In the genomic region with DNA sequence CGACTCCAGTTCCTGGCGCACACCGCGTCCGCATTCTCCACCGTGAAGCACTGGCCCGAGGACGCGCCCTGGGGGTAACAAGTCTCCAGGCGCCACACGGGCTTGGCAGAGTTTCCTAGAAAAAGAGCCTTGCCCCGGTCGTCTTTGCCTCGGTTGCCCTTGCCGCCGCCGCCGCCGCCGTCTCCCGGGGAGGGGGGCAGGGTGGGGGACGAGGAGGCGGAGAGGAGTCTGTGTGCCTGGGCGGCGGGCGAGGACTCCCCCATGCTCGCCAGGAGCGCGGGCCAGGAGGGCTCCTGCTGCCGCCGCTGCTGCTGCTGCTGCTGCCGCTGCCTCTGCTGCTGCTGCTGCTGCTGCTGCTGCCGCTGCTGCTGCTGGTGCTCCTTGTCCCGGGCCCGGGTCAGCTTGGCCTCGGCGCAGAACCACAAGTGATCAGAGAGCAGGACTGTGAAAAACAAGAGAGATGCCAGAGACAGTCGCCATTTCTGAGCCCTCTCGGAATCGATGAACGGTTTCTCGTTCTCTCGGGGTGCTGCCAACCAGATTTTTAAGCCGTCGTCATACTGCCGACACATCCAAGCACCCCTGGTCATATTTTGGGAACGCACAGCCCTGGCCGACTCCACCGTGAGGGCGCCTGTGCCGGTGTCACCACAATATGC, we compare ENCODE assay signal across 9 cellular contexts.
DNase-seq lines count a peak whose midpoint lies in the region; ATAC-seq and TF ChIP-seq lines count a peak whose summit lies in the region.
"Had no signal": no experiment of that assay in that cellular context is flagged by ENCODE, and none has a peak within 500 bp of the region (broad histone marks: within the 10 kb centered on the region; RNA-seq: fewer than 3 reads in every experiment).

No MANE protein-coding gene starts in this region.

- no peaks in the 10 kb centered on the region for H3K79me2 ChIP-seq in hepatocyte
- peaks cover 3% of the 10 kb centered on the region for H3K79me2 ChIP-seq in smooth muscle cell (ENCODE audit: low read depth)

- H3K4me1 ChIP-seq in hepatocyte (ENCODE audit: insufficient read depth) = no peaks in the 10 kb centered on the region
- peaks cover 8% of the 10 kb centered on the region for H3K4me1 ChIP-seq in smooth muscle cell (ENCODE audit: low read depth)

- WGBS in hepatocyte (ENCODE audit: low lambda C conversion rate, missing lambda C conversion rate) = under 1% methylated on average over 39 of the region's 51 CpGs
- 3% methylated on average over 33 of the region's 51 CpGs for WGBS in smooth muscle cell (ENCODE audit: low lambda C conversion rate)

- H2AFZ ChIP-seq in hepatocyte (peak overlapping the region; percentile 49), smooth muscle cell (ENCODE audit: low read depth) (peak overlapping the region; percentile 81)

- no peak overlapping the region for H3K27ac Mint-ChIP-seq in activated CD8-positive, alpha-beta T cell treated with anti-CD3 and anti-CD28 coated beads for 36 hours
- H3K27ac Mint-ChIP-seq in activated CD8-positive, alpha-beta T cell treated with anti-CD3 and anti-CD28 coated beads, Interleukin-2, amount 10 ng/mL, durations not matched to agents 7 days and 5 days = no peak overlapping the region

- H3K4me3 ChIP-seq in WI38 (ENCODE audit: low read depth, low read length) = peak overlapping the region; percentile 88
- H3K4me3 ChIP-seq in hepatocyte = peak overlapping the region; percentile 50
- peak overlapping the region; percentile 66 for H3K4me3 ChIP-seq in smooth muscle cell

- DNase-seq in activated CD8-positive, alpha-beta T cell treated with anti-CD3 and anti-CD28 coated beads for 36 hours = peak; percentile 4
- no peak for DNase-seq in activated CD8-positive, alpha-beta T cell treated with anti-CD3 and anti-CD28 coated beads, Interleukin-2, amount 10 ng/mL, durations not matched to agents 7 days and 5 days
- DNase-seq in hepatocyte (ENCODE audit: low spot score) (peak; percentile 48), smooth muscle cell (lab: John Stamatoyannopoulos, UW; ENCODE audit: unreplicated experiment) (peak; percentile 39), GDM1 (lab: John Stamatoyannopoulos, UW) (no peak), GM19240 (ENCODE audit: insufficient read length, low spot score) (no peak), GOT3 (lab: John Stamatoyannopoulos, UW) (no peak)
- DNase-seq: right lobe of liver had no signal

- H3K27me3 ChIP-seq in hepatocyte (peaks cover 38% of the 10 kb centered on the region), smooth muscle cell (ENCODE audit: low read depth) (peaks cover 47% of the 10 kb centered on the region)

- no peaks in the 10 kb centered on the region for H3K9me3 ChIP-seq in hepatocyte (ENCODE audit: low read depth)
- no peaks in the 10 kb centered on the region for H3K9me3 ChIP-seq in smooth muscle cell (replicated peaks; ENCODE audit: low read depth)
- H3K9me3 ChIP-seq: right lobe of liver had no signal

- H3K9me2 ChIP-seq in hepatocyte (replicated peaks; ENCODE audit: insufficient read depth) = no peaks in the 10 kb centered on the region

- no peak overlapping the region for H3K4me3 Mint-ChIP-seq in activated CD8-positive, alpha-beta T cell treated with anti-CD3 and anti-CD28 coated beads for 36 hours
- H3K4me3 Mint-ChIP-seq in activated CD8-positive, alpha-beta T cell treated with anti-CD3 and anti-CD28 coated beads, Interleukin-2, amount 10 ng/mL, durations not matched to agents 7 days and 5 days = no peak overlapping the region

- H4K20me1 ChIP-seq in hepatocyte (ENCODE audit: insufficient read depth, poor library complexity, severe bottlenecking) (no peaks in the 10 kb centered on the region), smooth muscle cell (ENCODE audit: low read depth) (peaks cover 28% of the 10 kb centered on the region)

- no peak overlapping the region for H3K27ac ChIP-seq in hepatocyte
- H3K27ac ChIP-seq in smooth muscle cell (ENCODE audit: low read depth) = no peak overlapping the region
- H3K27ac ChIP-seq: right lobe of liver had no signal

- no peak overlapping the region for H3K9ac ChIP-seq in smooth muscle cell (ENCODE audit: low read depth)

- no peaks in the 10 kb centered on the region for H3K36me3 ChIP-seq in hepatocyte (replicated peaks; ENCODE audit: insufficient read depth, low read depth)
- H3K36me3 ChIP-seq in smooth muscle cell (ENCODE audit: low read depth) = no peaks in the 10 kb centered on the region
- H3K36me3 ChIP-seq: right lobe of liver had no signal

- intact Hi-C loops in activated CD8-positive, alpha-beta T cell treated with anti-CD3 and anti-CD28 coated beads for 36 hours (cut with micrococcal nuclease) = no loop called here

- peaks cover 3% of the 10 kb centered on the region for H3K9me3 Mint-ChIP-seq in activated CD8-positive, alpha-beta T cell treated with anti-CD3 and anti-CD28 coated beads for 36 hours
- H3K9me3 Mint-ChIP-seq in activated CD8-positive, alpha-beta T cell treated with anti-CD3 and anti-CD28 coated beads, Interleukin-2, amount 10 ng/mL, durations not matched to agents 7 days and 5 days (ENCODE audit: insufficient read depth) = no peaks in the 10 kb centered on the region

- peak overlapping the region; percentile 95 for H3K4me2 ChIP-seq in hepatocyte
- H3K4me2 ChIP-seq in smooth muscle cell = peak overlapping the region; percentile 95

- POLR2A ChIA-PET in activated CD8-positive, alpha-beta T cell treated with anti-CD3 and anti-CD28 coated beads for 36 hours (lab: Charles Lee) = no interaction called here
- POLR2A ChIA-PET in activated CD8-positive, alpha-beta T cell treated with anti-CD3 and anti-CD28 coated beads, Interleukin-2, amount 10 ng/mL, durations not matched to agents 7 days and 5 days (lab: Charles Lee) = no interaction called here

- no peak for TF ChIP-seq CTCF in activated CD8-positive, alpha-beta T cell treated with anti-CD3 and anti-CD28 coated beads for 36 hours (IDR thresholded peaks at IDR 0.05)
- TF ChIP-seq CTCF in WI38 (IDR thresholded peaks at IDR 0.05; ENCODE audit: low read depth, low read length) (no peak), hepatocyte (IDR thresholded peaks at IDR 0.05; ENCODE audit: poor library complexity) (no peak), smooth muscle cell (IDR thresholded peaks at IDR 0.05; ENCODE audit: borderline replicate concordance, insufficient read depth, poor library complexity, severe bottlenecking) (no peak)

- ATAC-seq in activated CD8-positive, alpha-beta T cell treated with anti-CD3 and anti-CD28 coated beads for 36 hours = no peak
- ATAC-seq in activated CD8-positive, alpha-beta T cell treated with anti-CD3 and anti-CD28 coated beads, Interleukin-2, amount 10 ng/mL, durations not matched to agents 7 days and 5 days = no peak

- peaks cover 6% of the 10 kb centered on the region for H3K4me1 Mint-ChIP-seq in activated CD8-positive, alpha-beta T cell treated with anti-CD3 and anti-CD28 coated beads for 36 hours (ENCODE audit: low read depth)
- H3K4me1 Mint-ChIP-seq in activated CD8-positive, alpha-beta T cell treated with anti-CD3 and anti-CD28 coated beads, Interleukin-2, amount 10 ng/mL, durations not matched to agents 7 days and 5 days (ENCODE audit: low read depth) = peaks cover 6% of the 10 kb centered on the region

- CTCF ChIA-PET in activated CD8-positive, alpha-beta T cell treated with anti-CD3 and anti-CD28 coated beads for 36 hours (lab: Charles Lee) = no interaction called here
- CTCF ChIA-PET in activated CD8-positive, alpha-beta T cell treated with anti-CD3 and anti-CD28 coated beads, Interleukin-2, amount 10 ng/mL, durations not matched to agents 7 days and 5 days (lab: Charles Lee) = no interaction called here

- H3K27me3 Mint-ChIP-seq in activated CD8-positive, alpha-beta T cell treated with anti-CD3 and anti-CD28 coated beads for 36 hours = peaks cover 36% of the 10 kb centered on the region
- peaks cover 37% of the 10 kb centered on the region for H3K27me3 Mint-ChIP-seq in activated CD8-positive, alpha-beta T cell treated with anti-CD3 and anti-CD28 coated beads, Interleukin-2, amount 10 ng/mL, durations not matched to agents 7 days and 5 days (ENCODE audit: low read depth)

- H3F3A ChIP-seq in smooth muscle cell (ENCODE audit: low read depth) = no peaks in the 10 kb centered on the region

- H3K36me3 Mint-ChIP-seq in activated CD8-positive, alpha-beta T cell treated with anti-CD3 and anti-CD28 coated beads for 36 hours (ENCODE audit: low read depth) = no peaks in the 10 kb centered on the region
- H3K36me3 Mint-ChIP-seq in activated CD8-positive, alpha-beta T cell treated with anti-CD3 and anti-CD28 coated beads, Interleukin-2, amount 10 ng/mL, durations not matched to agents 7 days and 5 days (ENCODE audit: low read depth) = no peaks in the 10 kb centered on the region

Comparison
In these comparisons a context has a peak if more than half of its experiments do, and no peak if none do; other contexts are left out.
1. DNase-seq: peak in activated CD8-positive, alpha-beta T cell treated with anti-CD3 and anti-CD28 coated beads for 36 hours (single experiment), hepatocyte (single experiment) and smooth muscle cell (single experiment); none in activated CD8-positive, alpha-beta T cell treated with anti-CD3 and anti-CD28 coated beads, Interleukin-2, amount 10 ng/mL, durations not matched to agents 7 days and 5 days (single experiment), GDM1 (single experiment), GM19240 (single experiment) and GOT3 (single experiment).
2. Peak in every context shown above with its lines, with median percentiles within 50 percentile points of each other: H3K4me3 ChIP-seq.